In the genomic region with DNA sequence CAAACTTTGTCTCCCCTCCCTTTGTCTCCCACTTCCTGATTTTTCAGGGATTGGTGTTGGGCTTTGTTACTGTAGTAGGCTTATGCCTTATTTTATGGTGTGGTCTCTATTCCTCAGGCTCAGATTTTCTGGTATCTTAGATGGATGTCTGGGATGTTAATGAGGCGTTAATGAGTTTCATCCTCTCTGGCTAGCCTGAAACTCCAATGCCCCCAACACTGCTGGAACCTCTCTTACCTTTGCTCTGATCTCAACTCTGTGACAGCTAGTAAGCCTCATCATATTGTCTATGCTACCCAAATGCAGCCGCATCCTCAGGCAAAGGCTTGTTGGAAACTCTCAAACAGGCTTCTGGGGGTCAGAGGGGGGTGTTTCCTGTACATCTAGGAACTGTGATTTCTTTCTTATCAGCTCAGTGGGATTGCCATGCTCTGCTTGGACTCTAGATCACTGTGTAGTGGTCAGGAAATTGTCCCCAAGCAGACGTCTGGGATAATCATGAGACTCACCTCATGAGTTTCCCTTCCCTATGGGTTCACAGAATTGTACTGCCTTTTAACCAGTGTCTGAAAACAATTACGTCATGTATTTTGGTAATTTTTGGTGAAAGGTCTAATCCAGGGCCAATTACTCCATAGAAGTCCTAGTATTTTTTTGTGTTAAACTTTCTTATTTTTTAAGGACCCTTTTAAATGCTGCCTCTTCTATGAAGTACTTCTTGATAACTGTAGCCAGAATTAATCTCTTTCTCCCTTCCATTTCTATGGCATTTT, we compare ENCODE assay signal across 21 cellular contexts.
"Had no signal": no experiment of that assay in that cellular context is flagged by ENCODE, and none has a peak within 500 bp of the region (broad histone marks: within the 10 kb centered on the region; RNA-seq: fewer than 3 reads in every experiment).

No MANE protein-coding gene starts in this region.

- H3K4me3 ChIP-seq: hepatocyte, left ventricle myocardium inferior, lung, pancreas, prostate gland, sigmoid colon, spleen, suprapubic skin, thoracic aorta, tibial artery, vagina had no signal

- FAIRE-seq: pancreas, small intestine had no signal

- H3K36me3 ChIP-seq: left ventricle myocardium inferior, pancreas, prostate gland, sigmoid colon, spleen, suprapubic skin, thoracic aorta, tibial artery, vagina had no signal

- H3K9me3 ChIP-seq: pancreas, prostate gland, sigmoid colon, suprapubic skin, thoracic aorta, tibial artery, vagina had no signal

- ATAC-seq: naive thymus-derived CD8-positive, alpha-beta T cell; pancreas; right cardiac atrium; stimulated activated effector memory CD8-positive, alpha-beta T cell treated with anti-CD3 and anti-CD28 coated beads, Interleukin-12 subunit alpha, Interleukin-12 subunit beta, amount 100 ng/mL, for 72 hours had no signal

- H2AFZ ChIP-seq: hepatocyte had no signal

- H3K27ac ChIP-seq: hepatocyte, left ventricle myocardium inferior, pancreas, prostate gland, sigmoid colon, spleen, suprapubic skin, thoracic aorta, tibial artery, vagina had no signal

- H3K4me2 ChIP-seq: hepatocyte had no signal

- H3K4me1 ChIP-seq: left ventricle myocardium inferior, prostate gland, sigmoid colon, suprapubic skin, tibial artery, vagina had no signal

- H3K27me3 ChIP-seq: hepatocyte, pancreas, sigmoid colon, spleen, suprapubic skin, tibial artery, vagina had no signal

- H3K79me2 ChIP-seq: hepatocyte had no signal

- DNase-seq: islet precursor cell; left ventricle myocardium inferior; naive thymus-derived CD8-positive, alpha-beta T cell; nucleus accumbens; pancreas; posterior cingulate gyrus; retina; right cardiac atrium; sigmoid colon; small intestine; spleen; stimulated activated CD4-positive, alpha-beta T cell treated with anti-CD3 and anti-CD28 coated beads, Interleukin-4, amount 100 ng/mL, for 24 hours; stimulated activated naive CD4-positive, alpha-beta T cell; tibial artery had no signal
